8 cellular contexts compared by ENCODE assay signal in genomic region chr22:38973289-38974169, GRCh38. TPM values are rescaled to one million over a fixed set of nuclear protein-coding genes. Genes with fewer than 3 reads are reported as not detected.
A peak's percentile ranks its signal among the peaks of the same experiment; 100 is the strongest.
DNase-seq lines count a peak whose midpoint lies in the region; ATAC-seq, FAIRE-seq and TF ChIP-seq lines count a peak whose summit lies in the region.

No MANE protein-coding gene starts in this region.

- FAIRE-seq in K562 (lab: Jason Lieb, UNC) = peak; percentile 88

- BruUV-seq in K562 (replicated peaks; lab: Mats Ljungman, UMichigan) = no TSS peak

- H3K36me3 ChIP-seq in K562 (ENCODE audit: control insufficient read depth, insufficient read depth, low read length) (no peaks in the 10 kb centered on the region), lower lobe of right lung (no peaks in the 10 kb centered on the region), SK-N-SH (replicated peaks in 1 of 2; ENCODE audit: control insufficient read depth in 1 of 2, insufficient read depth in 2 of 2, low read length in 1 of 2) (no peaks in the 10 kb centered on the region)

- WGBS in K562 (ENCODE audit: insufficient coverage, low coverage, missing lambda C conversion rate) = 24% methylated on average over 14 of the region's 15 CpGs
- WGBS in SK-N-SH (ENCODE audit: low lambda C conversion rate) = no CpG with 5 or more reads among the region's 15 CpGs

- no peaks in the 10 kb centered on the region for H3K79me2 ChIP-seq in K562 (ENCODE audit: control insufficient read depth, insufficient read depth, low read length)
- H3K79me2 ChIP-seq in SK-N-SH (ENCODE audit: insufficient read depth) = no peaks in the 10 kb centered on the region

- intact Hi-C loops in K562 (cut with micrococcal nuclease) (loop anchor here (1.0 kb wide), 1 partner anchor 30 kb away; no protein-coding TSS in a partner anchor), lower lobe of right lung (cut with DNase I) (no loop called here)

- POLR2A ChIA-PET in K562 (lab: Yijun Ruan, JAX) (interaction anchor here (0.6 kb wide), 1 partner anchor 217 kb away, joined by 3 read pairs; no protein-coding TSS in a partner anchor), SK-N-SH (lab: Yijun Ruan, JAX) (no interaction called here)

- no peaks in the 10 kb centered on the region for H3F3A ChIP-seq in SK-N-SH (replicated peaks; ENCODE audit: insufficient read depth)

- no peak for TF ChIP-seq POLR2A in K562 (conservative IDR thresholded peaks at IDR 0.05)

- ATAC-seq in K562 = peak; percentile 83
- peak; percentile 67 to 82 for ATAC-seq in lower lobe of right lung
- no peak for ATAC-seq in GM18502 (IDR thresholded peaks at IDR 0.05; ENCODE audit: poor library complexity, unreplicated experiment)

- H3K9me2 ChIP-seq in SK-N-SH = no peaks in the 10 kb centered on the region

- in situ Hi-C loops in K562 (cut with MboI) = no loop called here

- H3K4me2 ChIP-seq in K562 (ENCODE audit: insufficient read depth, low read length) (no peak overlapping the region), SK-N-SH (no peak overlapping the region)

- peak; percentile 87 for TF ChIP-seq CTCF in AG09319 (IDR thresholded peaks at IDR 0.05; ENCODE audit: low read depth, low read length)
- peak; percentile 71 to 78 (median 74) for TF ChIP-seq CTCF in K562 (IDR thresholded peaks at IDR 0.05 in 2 of 3, conservative IDR thresholded peaks at IDR 0.05 in 1 of 3; ENCODE audit: insufficient read depth in 2 of 3, low read depth in 1 of 3, low read length in 3 of 3)
- TF ChIP-seq CTCF in lower lobe of right lung (IDR thresholded peaks at IDR 0.05) = peak; percentile 55
- no peak for TF ChIP-seq CTCF in SK-N-SH (IDR thresholded peaks at IDR 0.05)

- H3K9me1 ChIP-seq in K562 (ENCODE audit: control insufficient read depth, insufficient read depth, low read length) = no peaks in the 10 kb centered on the region

- H3K9me3 ChIP-seq in K562 (replicated peaks; ENCODE audit: control insufficient read depth, insufficient read depth, low read depth, low read length) (no peaks in the 10 kb centered on the region), lower lobe of right lung (no peaks in the 10 kb centered on the region), SK-N-SH (no peaks in the 10 kb centered on the region)

- H4K20me1 ChIP-seq in K562 (replicated peaks; ENCODE audit: control insufficient read depth, insufficient read depth, low read length) (no peaks in the 10 kb centered on the region), SK-N-SH (ENCODE audit: insufficient read depth) (no peaks in the 10 kb centered on the region)

- H3K27me3 ChIP-seq in K562 (ENCODE audit: control insufficient read depth in 2 of 2, insufficient read depth in 2 of 2, low read length in 2 of 2) = peaks cover 0 to 20% of the 10 kb centered on the region in 2 experiments; a peak in 3 of 5 replicates
- H3K27me3 ChIP-seq in lower lobe of right lung (ENCODE audit: low read depth) = no peaks in the 10 kb centered on the region
- H3K27me3 ChIP-seq in SK-N-SH (ENCODE audit: insufficient read depth) = no peaks in the 10 kb centered on the region

- TF ChIP-seq RAD21 in K562 (CRISPR knock-in tag; conservative IDR thresholded peaks at IDR 0.05 in 1 of 2, IDR thresholded peaks at IDR 0.05 in 1 of 2) (peak; percentile 25 to 65), SK-N-SH (IDR thresholded peaks at IDR 0.05; ENCODE audit: low read length) (no peak)

- DNase-seq in AG09319 (ENCODE audit: extremely low read depth, low read depth) (no peak), GM19238 (ENCODE audit: insufficient read length, low spot score) (peak; percentile 69), T-helper 1 cell (peak in 3 of 5 donors; percentile 32 to 45 (median 34)), K562 (ENCODE audit: extremely low read depth in 1 of 4, low spot score in 3 of 4) (peak; percentile 43 to 61 (median 50)), lower lobe of right lung (no peak), superior temporal gyrus (ENCODE audit: extremely low spot score) (peak; percentile 42), SK-N-SH (no peak)

- CTCF ChIA-PET in K562 (lab: Yijun Ruan, JAX; ENCODE audit: low intra/inter-chr PET ratio) = interaction anchor here (1.2 to 1.4 kb wide), 2 partner anchors 30 to 148 kb away, joined by 4 to 6 read pairs; no protein-coding TSS in a partner anchor
- CTCF ChIA-PET in SK-N-SH (lab: Yijun Ruan, JAX) = no interaction called here

- H3K4me3 ChIP-seq in K562 (no peak overlapping the region), lower lobe of right lung (no peak overlapping the region), SK-N-SH (ENCODE audit: low read depth in 2 of 2, low read length in 1 of 2) (no peak overlapping the region)

- H3K27ac ChIP-seq in K562 (ENCODE audit: extremely low read depth, low read depth, low read length) (no peak overlapping the region), lower lobe of right lung (no peak overlapping the region), SK-N-SH (ENCODE audit: low read depth in 2 of 2, low read length in 1 of 2) (no peak overlapping the region)

- no peak overlapping the region for H3K9ac ChIP-seq in K562 (ENCODE audit: insufficient read depth in 1 of 2, low read depth in 2 of 2, low read length in 2 of 2)
- H3K9ac ChIP-seq in SK-N-SH = no peak overlapping the region

- TF ChIP-seq EP300 in K562 (IDR thresholded peaks at IDR 0.05; ENCODE audit: low read length) = no peak
- TF ChIP-seq EP300 in SK-N-SH (IDR thresholded peaks at IDR 0.05; ENCODE audit: borderline replicate concordance in 1 of 2, low read depth in 1 of 2, low read length in 1 of 2) = no peak

- H2AFZ ChIP-seq in K562 (ENCODE audit: low read depth, low read length) = peak overlapping the region; percentile 3; the same call in 1 of the 2 replicates
- no peak overlapping the region for H2AFZ ChIP-seq in SK-N-SH (ENCODE audit: low read depth)

- H3K4me1 ChIP-seq in K562 (replicated peaks in 1 of 2; ENCODE audit: control insufficient read depth in 2 of 2, insufficient read depth in 2 of 2, low read length in 2 of 2) (no peaks in the 10 kb centered on the region; a peak in 1 of 5 replicates), lower lobe of right lung (no peaks in the 10 kb centered on the region), SK-N-SH (ENCODE audit: control insufficient read depth in 1 of 2, insufficient read depth in 2 of 2, low read depth in 1 of 2, low read length in 1 of 2) (no peaks in the 10 kb centered on the region)

RNA-seq across cellular contexts. Expression of gene APOBEC3B, which starts 8.6 kb away (rescaled TPM):
- total RNA-seq in K562 (2011; cell fraction: chromatin; rRNA removed; ENCODE audit: low replicate concordance) = 5.5 and 9.0 TPM in 2 replicates
- 9.2 and 9.3 TPM in 2 replicates for total RNA-seq in K562 (2011; cell fraction: nucleolus; rRNA removed)
- total RNA-seq in K562 (2011; cell fraction: nucleoplasm; rRNA removed) = 7.9 and 8.4 TPM in 2 replicates
- total RNA-seq in K562 (2014; rRNA removed) (29.3 and 38.4 TPM in 2 replicates), K562 (2014; rRNA removed; fragmentation: Illumina TruSeq; extraction: Trizol) (6.6 and 6.8 TPM in 2 replicates), K562 (2015; rRNA removed; fragmentation: Illumina TruSeq; extraction: Trizol) (5.9 and 7.1 TPM in 2 replicates), K562 (2021) (43.2 and 43.6 TPM in 2 replicates), lower lobe of right lung (1.0 TPM)
- polyA plus RNA-seq in K562 (2011; rRNA removed) (16.7 and 39.5 TPM in 2 replicates), K562 (2014; fragmentation: Illumina TruSeq; extraction: Trizol) (57.9 and 62.9 TPM in 2 replicates), K562 (2014; fragmentation: Nextera tagmentation; extraction: Ambion mirVana) (100 to 1,000 TPM; 160 to 166 TPM), K562 (2014; rRNA removed) (49.5 and 58.1 TPM in 2 replicates), SK-N-SH (2012; rRNA removed) (not detected in 2 replicates)
- polyA plus RNA-seq in K562 (2011; cell fraction: cytosol; rRNA removed) = 27.9 and 68.7 TPM in 2 replicates
- polyA plus RNA-seq in K562 (2011; cell fraction: nucleus; rRNA removed) = 10.0 and 16.1 TPM in 2 replicates
- 41.8 and 64.6 TPM in 2 replicates for polyA plus RNA-seq in K562 (2012)
- 12.6 and 31.1 TPM in 2 replicates for polyA minus RNA-seq in K562 (2011; rRNA and poly(A)+ RNA removed)
- polyA minus RNA-seq in K562 (2011; cell fraction: cytosol; rRNA and poly(A)+ RNA removed) = 10.2 and 18.5 TPM in 2 replicates
- polyA minus RNA-seq in K562 (2011; cell fraction: nucleus; rRNA and poly(A)+ RNA removed) = 3.0 TPM in 2 replicates
- not detected in 2 replicates for polyA plus RNA-seq in SK-N-SH (2012; cell fraction: cytosol; rRNA removed)
- not detected in 2 replicates for polyA plus RNA-seq in SK-N-SH (2012; cell fraction: nucleus; rRNA removed)

RNA-seq across cellular contexts. Expression of gene APOBEC3A, which starts 16.1 kb away (rescaled TPM):
- total RNA-seq in K562 (2011; cell fraction: chromatin; rRNA removed; ENCODE audit: low replicate concordance) = not detected in 2 replicates
- total RNA-seq in K562 (2011; cell fraction: nucleolus; rRNA removed) = not detected in 2 replicates
- not detected in 2 replicates for total RNA-seq in K562 (2011; cell fraction: nucleoplasm; rRNA removed)
- total RNA-seq in K562 (2014; rRNA removed) (not detected in 2 replicates), K562 (2014; rRNA removed; fragmentation: Illumina TruSeq; extraction: Trizol) (not detected in 2 replicates), K562 (2015; rRNA removed; fragmentation: Illumina TruSeq; extraction: Trizol) (not detected in 2 replicates), K562 (2021) (not detected in 2 replicates), lower lobe of right lung (14.2 TPM)
- polyA plus RNA-seq in K562 (2011; rRNA removed) (not detected in 2 replicates), K562 (2014; fragmentation: Illumina TruSeq; extraction: Trizol) (not detected in 2 replicates), K562 (2014; fragmentation: Nextera tagmentation; extraction: Ambion mirVana) (under 1 TPM in 1 of 2 experiments, not detected in 1; 0.04 TPM), K562 (2014; rRNA removed) (not detected in 2 replicates), SK-N-SH (2012; rRNA removed) (not detected in 2 replicates)
- polyA plus RNA-seq in K562 (2011; cell fraction: cytosol; rRNA removed) = not detected in 2 replicates
- not detected in 2 replicates for polyA plus RNA-seq in K562 (2011; cell fraction: nucleus; rRNA removed)
- not detected in 2 replicates for polyA plus RNA-seq in K562 (2012)
- polyA minus RNA-seq in K562 (2011; rRNA and poly(A)+ RNA removed) = not detected in 2 replicates
- not detected in 2 replicates for polyA minus RNA-seq in K562 (2011; cell fraction: cytosol; rRNA and poly(A)+ RNA removed)
- not detected in 2 replicates for polyA minus RNA-seq in K562 (2011; cell fraction: nucleus; rRNA and poly(A)+ RNA removed)
- polyA plus RNA-seq in SK-N-SH (2012; cell fraction: cytosol; rRNA removed) = not detected in 2 replicates
- not detected in 2 replicates for polyA plus RNA-seq in SK-N-SH (2012; cell fraction: nucleus; rRNA removed)

RNA-seq across cellular contexts. Expression of gene APOBEC3C, which starts 40.5 kb away (rescaled TPM):
- 12.1 and 20.9 TPM in 2 replicates for total RNA-seq in K562 (2011; cell fraction: chromatin; rRNA removed; ENCODE audit: low replicate concordance)
- total RNA-seq in K562 (2011; cell fraction: nucleolus; rRNA removed) = 11.8 and 13.8 TPM in 2 replicates
- 19.7 and 42.2 TPM in 2 replicates for total RNA-seq in K562 (2011; cell fraction: nucleoplasm; rRNA removed)
- 12.4 and 15.1 TPM in 2 replicates for total RNA-seq in K562 (2014; rRNA removed)
- 14.4 and 15.6 TPM in 2 replicates for total RNA-seq in K562 (2014; rRNA removed; fragmentation: Illumina TruSeq; extraction: Trizol)
- 15.8 and 15.9 TPM in 2 replicates for total RNA-seq in K562 (2015; rRNA removed; fragmentation: Illumina TruSeq; extraction: Trizol)
- 90.1 and 90.9 TPM in 2 replicates for total RNA-seq in K562 (2021)
- polyA plus RNA-seq in K562 (2011; rRNA removed) = 44.4 and 54.7 TPM in 2 replicates
- polyA plus RNA-seq in K562 (2011; cell fraction: cytosol; rRNA removed) = 47.1 and 53.6 TPM in 2 replicates
- 24.0 and 25.6 TPM in 2 replicates for polyA plus RNA-seq in K562 (2011; cell fraction: nucleus; rRNA removed)
- 76.3 and 80.4 TPM in 2 replicates for polyA plus RNA-seq in K562 (2012)
- 116 and 118 TPM in 2 replicates for polyA plus RNA-seq in K562 (2014; fragmentation: Illumina TruSeq; extraction: Trizol)
- polyA plus RNA-seq in K562 (2014; fragmentation: Nextera tagmentation; extraction: Ambion mirVana) = 100 to 1,000 TPM; 226 to 285 TPM
- 55.5 and 59.8 TPM in 2 replicates for polyA plus RNA-seq in K562 (2014; rRNA removed)
- polyA minus RNA-seq in K562 (2011; rRNA and poly(A)+ RNA removed) = 24.1 and 28.9 TPM in 2 replicates
- polyA minus RNA-seq in K562 (2011; cell fraction: cytosol; rRNA and poly(A)+ RNA removed) = 30.9 and 31.5 TPM in 2 replicates
- 4.7 and 7.6 TPM in 2 replicates for polyA minus RNA-seq in K562 (2011; cell fraction: nucleus; rRNA and poly(A)+ RNA removed)
- 27.8 TPM for total RNA-seq in lower lobe of right lung
- 11.7 and 12.4 TPM in 2 replicates for polyA plus RNA-seq in SK-N-SH (2012; rRNA removed)
- 11.4 and 13.0 TPM in 2 replicates for polyA plus RNA-seq in SK-N-SH (2012; cell fraction: cytosol; rRNA removed)
- 12.0 and 14.2 TPM in 2 replicates for polyA plus RNA-seq in SK-N-SH (2012; cell fraction: nucleus; rRNA removed)

RNA-seq across cellular contexts. Expression of gene APOBEC3D, which starts 47.4 kb away (rescaled TPM):
- total RNA-seq in K562 (2011; cell fraction: chromatin; rRNA removed; ENCODE audit: low replicate concordance) = 10.1 and 16.3 TPM in 2 replicates
- total RNA-seq in K562 (2011; cell fraction: nucleolus; rRNA removed) = 8.8 and 9.8 TPM in 2 replicates
- 10.0 and 11.8 TPM in 2 replicates for total RNA-seq in K562 (2011; cell fraction: nucleoplasm; rRNA removed)
- 4.3 and 6.4 TPM in 2 replicates for total RNA-seq in K562 (2014; rRNA removed)
- 3.0 and 3.7 TPM in 2 replicates for total RNA-seq in K562 (2014; rRNA removed; fragmentation: Illumina TruSeq; extraction: Trizol)
- 6.4 and 6.8 TPM in 2 replicates for total RNA-seq in K562 (2015; rRNA removed; fragmentation: Illumina TruSeq; extraction: Trizol)
- total RNA-seq in K562 (2021) = 9.1 and 9.6 TPM in 2 replicates
- polyA plus RNA-seq in K562 (2011; rRNA removed) = 5.1 and 6.0 TPM in 2 replicates
- 4.1 and 8.9 TPM in 2 replicates for polyA plus RNA-seq in K562 (2011; cell fraction: cytosol; rRNA removed)
- polyA plus RNA-seq in K562 (2011; cell fraction: nucleus; rRNA removed) = 3.5 and 7.3 TPM in 2 replicates
- polyA plus RNA-seq in K562 (2012) = 7.0 and 7.2 TPM in 2 replicates
- polyA plus RNA-seq in K562 (2014; fragmentation: Illumina TruSeq; extraction: Trizol) = 6.6 and 7.4 TPM in 2 replicates
- 1 to 10 TPM; 4.7 to 8.4 TPM for polyA plus RNA-seq in K562 (2014; fragmentation: Nextera tagmentation; extraction: Ambion mirVana)
- polyA plus RNA-seq in K562 (2014; rRNA removed) = 4.4 and 6.0 TPM in 2 replicates
- polyA minus RNA-seq in K562 (2011; rRNA and poly(A)+ RNA removed) = 6.0 and 7.8 TPM in 2 replicates
- polyA minus RNA-seq in K562 (2011; cell fraction: cytosol; rRNA and poly(A)+ RNA removed) = 2.6 and 5.6 TPM in 2 replicates
- polyA minus RNA-seq in K562 (2011; cell fraction: nucleus; rRNA and poly(A)+ RNA removed) = 1.3 and 1.8 TPM in 2 replicates
- total RNA-seq in lower lobe of right lung = 3.0 TPM
- 0.21 and 0.37 TPM in 2 replicates for polyA plus RNA-seq in SK-N-SH (2012; rRNA removed)
- 0.06 and 0.14 TPM in 2 replicates for polyA plus RNA-seq in SK-N-SH (2012; cell fraction: cytosol; rRNA removed)
- 0.87 and 0.88 TPM in 2 replicates for polyA plus RNA-seq in SK-N-SH (2012; cell fraction: nucleus; rRNA removed)

Comparison
In these comparisons a context has a peak if more than half of its experiments do, and no peak if none do; other contexts are left out.
1. DNase-seq: peak in GM19238 (single experiment), T-helper 1 cell (3 of 5), K562 (4 of 4) and superior temporal gyrus (single experiment); none in AG09319 (single experiment), lower lobe of right lung (single experiment) and SK-N-SH (single experiment).
2. RNA of gene APOBEC3A, which starts 16.1 kb away (total RNA-seq): 14.2 TPM in lower lobe of right lung (single experiment); not detected in K562; every median in the first group is over 10 times any median in the second.